21 cellular contexts compared by ENCODE assay signal in genomic region chr10:49500420-49500819, GRCh38. TPM values are rescaled to one million over a fixed set of nuclear protein-coding genes. Genes with fewer than 3 reads are reported as not detected.
DNase-seq lines count a peak whose midpoint lies in the region; ATAC-seq, FAIRE-seq and TF ChIP-seq lines count a peak whose summit lies in the region.
"Had no signal": no experiment of that assay in that cellular context is flagged by ENCODE, and none has a peak within 500 bp of the region (broad histone marks: within the 10 kb centered on the region; RNA-seq: fewer than 3 reads in every experiment).

No MANE protein-coding gene starts in this region.

- H3K4me1 ChIP-seq in keratinocyte (ENCODE audit: control insufficient read depth, extremely low read depth, insufficient read depth, low read length) (peaks cover under 1% of the 10 kb centered on the region), GM23248 (ENCODE audit: insufficient read depth) (peaks cover 11% of the 10 kb centered on the region)
- H3K4me1 ChIP-seq: Peyer's patch, suprapubic skin had no signal

- H3K9ac ChIP-seq in keratinocyte (ENCODE audit: control insufficient read depth, extremely low read depth, insufficient read depth, low read length) (no peak overlapping the region), GM23248 (no peak overlapping the region)

- H3K27ac ChIP-seq in keratinocyte (ENCODE audit: control insufficient read depth, insufficient read depth, low read length) (no peak overlapping the region), GM23248 (no peak overlapping the region)
- H3K27ac ChIP-seq: Peyer's patch, suprapubic skin, VCaP had no signal

- ATAC-seq in HG03469 (IDR thresholded peaks at IDR 0.05; ENCODE audit: unreplicated experiment) (no peak), HG02678 (IDR thresholded peaks at IDR 0.05; ENCODE audit: unreplicated experiment) (no peak)
- ATAC-seq: HepG2 had no signal

- H3K79me2 ChIP-seq in keratinocyte (ENCODE audit: control insufficient read depth, insufficient read depth, low read length) = no peaks in the 10 kb centered on the region
- peaks cover 83% of the 10 kb centered on the region for H3K79me2 ChIP-seq in GM23248 (ENCODE audit: insufficient read depth)

- in situ Hi-C loops in GM23248 (cut with MboI) = no loop called here

- peaks cover 8 to 10% of the 10 kb centered on the region in 2 experiments for H3K36me3 ChIP-seq in keratinocyte (ENCODE audit: control insufficient read depth in 2 of 2, extremely low read depth in 1 of 2, insufficient read depth in 2 of 2, low read length in 2 of 2)
- peaks cover 86% of the 10 kb centered on the region for H3K36me3 ChIP-seq in GM23248 (ENCODE audit: low read depth)
- H3K36me3 ChIP-seq: Peyer's patch had no signal

- H4K20me1 ChIP-seq in keratinocyte (ENCODE audit: control insufficient read depth, extremely low read depth, insufficient read depth, low read length) (no peaks in the 10 kb centered on the region), GM23248 (ENCODE audit: insufficient read depth) (peaks cover 10% of the 10 kb centered on the region)

- FAIRE-seq in keratinocyte (lab: Jason Lieb, UNC) = peak; percentile 32
- FAIRE-seq: HepG2 had no signal

- dilution Hi-C loops in keratinocyte (cut with MboI; ENCODE audit: extremely low pct_ligation_motif_present, low sequenced_read_pairs) = no loop called here

- peaks cover 39% of the 10 kb centered on the region for H3F3A ChIP-seq in GM23248 (ENCODE audit: insufficient read depth)

- no peak for TF ChIP-seq CTCF in keratinocyte (optimal IDR thresholded peaks at IDR 0.05 in 1 of 3, IDR thresholded peaks at IDR 0.05 in 1 of 3, conservative IDR thresholded peaks at IDR 0.05 in 1 of 3; ENCODE audit: extremely low read depth in 1 of 3, insufficient read depth in 2 of 3, low read length in 3 of 3)

- H3K27me3 ChIP-seq in keratinocyte (ENCODE audit: control insufficient read depth, extremely low read depth, insufficient read depth, low read length) = no peaks in the 10 kb centered on the region
- H3K27me3 ChIP-seq in GM23248 (replicated peaks; ENCODE audit: insufficient read depth) = no peaks in the 10 kb centered on the region
- H3K27me3 ChIP-seq: Peyer's patch, suprapubic skin had no signal

- H3K4me3 ChIP-seq in keratinocyte (ENCODE audit: control insufficient read depth in 2 of 3, extremely low read depth in 1 of 3, insufficient read depth in 2 of 3, low read depth in 1 of 3, low read length in 3 of 3) (no peak overlapping the region), GM23248 (no peak overlapping the region)
- H3K4me3 ChIP-seq: Peyer's patch, suprapubic skin had no signal

- H3K9me1 ChIP-seq in keratinocyte (ENCODE audit: control insufficient read depth, extremely low read depth, insufficient read depth, low read length) = no peaks in the 10 kb centered on the region

- no peaks in the 10 kb centered on the region for H3K9me3 ChIP-seq in keratinocyte (ENCODE audit: control insufficient read depth, low read depth, low read length)
- H3K9me3 ChIP-seq in GM23248 (ENCODE audit: low read depth) = no peaks in the 10 kb centered on the region
- H3K9me3 ChIP-seq: Peyer's patch, suprapubic skin had no signal

- WGBS in GM23248 (ENCODE audit: low coverage in 1 of 2, low lambda C conversion rate in 2 of 2, missing lambda C conversion rate in 2 of 2), 2 experiments = 60 to 78% methylated on average over 1 of the region's 1 CpG

- no peaks in the 10 kb centered on the region for H3K9me2 ChIP-seq in GM23248 (ENCODE audit: insufficient read depth)

- H3K4me2 ChIP-seq in keratinocyte (ENCODE audit: control insufficient read depth, extremely low read depth, insufficient read depth, low read depth, low read length) (no peak overlapping the region), GM23248 (ENCODE audit: unreplicated experiment) (no peak overlapping the region)

- DNase-seq in DMS153 treated with DMSO at 0.1 percent for 48 hours (lab: John Stamatoyannopoulos, UW; ENCODE audit: unreplicated experiment) = peak; percentile 25
- DNase-seq in NCI-H128 (lab: John Stamatoyannopoulos, UW; ENCODE audit: unreplicated experiment) = peak; percentile 17
- peak; percentile 42 for DNase-seq in NCI-H510A treated with DMSO at 0.1 percent for 48 hours (lab: John Stamatoyannopoulos, UW)
- DNase-seq in keratinocyte (ENCODE audit: low read depth, low spot score) = no peak
- no peak for DNase-seq in activated CD4-positive, CD25-positive, alpha-beta regulatory T cell treated with anti-CD3 and anti-CD28 coated beads, Interleukin-2, amount 50 U/mL, for 72 hours
- DNase-seq in GM23248 = no peak
- DNase-seq: activated CD8-positive, alpha-beta memory T cell treated with anti-CD3 and anti-CD28 coated beads for 24 hours; activated effector memory CD4-positive, alpha-beta T cell treated with Interleukin-2 at 50 U/mL for 16 hours; Calu3; effector memory CD4-positive, alpha-beta T cell; NCI-H526; occipital lobe; Peyer's patch; stimulated activated CD4-positive, alpha-beta T cell treated with anti-CD3 and anti-CD28 coated beads, Interleukin-4, amount 100 ng/mL, for 24 hours; stimulated activated CD8-positive, alpha-beta memory T cell treated with anti-CD3 and anti-CD28 coated beads, Interleukin-4, amount 100 ng/mL, for 48 hours; SW 1271 had no signal

- H2AFZ ChIP-seq in keratinocyte (ENCODE audit: control insufficient read depth, low read length) = no peak overlapping the region
- no peak overlapping the region for H2AFZ ChIP-seq in GM23248

RNA-seq across cellular contexts. Expression of gene ERCC6, which starts 38.5 kb away (rescaled TPM):
- polyA plus RNA-seq in keratinocyte (27.3 to 36.8 TPM (median 31.0 TPM) in 3 replicates), GM23248 (2016; fragmentation: Nextera tagmentation; extraction: Ambion mirVana) (47.6 and 50.8 TPM in 2 replicates)
- 46.8 TPM for polyA plus RNA-seq in keratinocyte (2011; ENCODE audit: low read depth)
- 17.0 and 31.9 TPM in 2 replicates for polyA plus RNA-seq in keratinocyte (2011; cell fraction: cytosol; rRNA removed)
- polyA plus RNA-seq in keratinocyte (2011; cell fraction: nucleus; rRNA removed) = 55.7 and 58.5 TPM in 2 replicates
- 24.3 and 25.9 TPM in 2 replicates for polyA plus RNA-seq in keratinocyte (2012; ENCODE audit: low replicate concordance)
- polyA minus RNA-seq in keratinocyte = 97.6 to 151 TPM (median 131 TPM) in 3 replicates
- polyA minus RNA-seq in keratinocyte (2011; cell fraction: cytosol; rRNA and poly(A)+ RNA removed) = 35.7 TPM
- 65.8 and 114 TPM in 2 replicates for polyA minus RNA-seq in keratinocyte (2011; cell fraction: nucleus; rRNA and poly(A)+ RNA removed)
- 69.2 and 101 TPM in 2 replicates for total RNA-seq in GM23248 (2014; rRNA removed; shearing (Covaris generic))

Comparison
In these comparisons a context has a peak if more than half of its experiments do, and no peak if none do; other contexts are left out.
1. DNase-seq: peak in DMS153 treated with DMSO at 0.1 percent for 48 hours (single experiment), NCI-H128 (single experiment) and NCI-H510A treated with DMSO at 0.1 percent for 48 hours (single experiment); none in keratinocyte (single experiment), activated CD4-positive, CD25-positive, alpha-beta regulatory T cell treated with anti-CD3 and anti-CD28 coated beads, Interleukin-2, amount 50 U/mL, for 72 hours (single experiment) and GM23248 (single experiment).